1 cellular context compared by ENCODE assay signal in genomic region chr6:3789896-3790558, GRCh38.
A peak's percentile ranks its signal among the peaks of the same experiment; 100 is the strongest.
TF ChIP-seq lines count a peak whose summit lies in the region.

No MANE protein-coding gene starts in this region.

TF ChIP-seq in liver, 16 proteins besides CTCF, POLR2A, EP300 and RAD21 (continued from another document):
- peak; percentile 42 for TF ChIP-seq ZBTB33 (IDR thresholded peaks at IDR 0.05)
- TF ChIP-seq MAX (IDR thresholded peaks at IDR 0.05), result peak; percentile 70
- peak; percentile 83 for TF ChIP-seq FOXA1 (IDR thresholded peaks at IDR 0.05)
- TF ChIP-seq RXRA (IDR thresholded peaks at IDR 0.05), result peak in 1 of 2 donors; percentile 73
- TF ChIP-seq FOXA2 (IDR thresholded peaks at IDR 0.05), result peak; percentile 83
- TF ChIP-seq NR2F2 (IDR thresholded peaks at IDR 0.05), result no peak
- TF ChIP-seq TAF1 (conservative IDR thresholded peaks at IDR 0.05), result peak; percentile 89
- no peak for TF ChIP-seq ATF3 (IDR thresholded peaks at IDR 0.05)
- no peak for TF ChIP-seq GABPA (IDR thresholded peaks at IDR 0.05 in 1 of 2, conservative IDR thresholded peaks at IDR 0.05 in 1 of 2)
- peak; percentile 46 for TF ChIP-seq SP1 (IDR thresholded peaks at IDR 0.05)
- TF ChIP-seq HNF4G (IDR thresholded peaks at IDR 0.05), result peak; percentile 25
- no peak for TF ChIP-seq YY1 (IDR thresholded peaks at IDR 0.05)
- peak; percentile 68 to 74 for TF ChIP-seq HNF4A (conservative IDR thresholded peaks at IDR 0.05)
- TF ChIP-seq EGR1 (IDR thresholded peaks at IDR 0.05; ENCODE audit: low read depth in 2 of 2), result peak in 1 of 2 donors; percentile 44
